In genomic region chr17:43581581-43581980, GRCh38 we compare ENCODE assay signal across 2 cellular contexts.
TF ChIP-seq lines count a peak whose summit lies in the region.

No MANE protein-coding gene starts in this region.

TF ChIP-seq in IMR-90, 13 proteins besides CTCF, POLR2A, EP300 and RAD21:
- no peak for TF ChIP-seq MAZ (IDR thresholded peaks at IDR 0.05; ENCODE audit: borderline replicate concordance, low read depth, low read length)
- no peak for TF ChIP-seq CHD1 (IDR thresholded peaks at IDR 0.05; ENCODE audit: low read depth, low read length)
- TF ChIP-seq ELK1 (IDR thresholded peaks at IDR 0.05; ENCODE audit: borderline replicate concordance, low read depth, low read length): no peak
- no peak for TF ChIP-seq RCOR1 (IDR thresholded peaks at IDR 0.05; ENCODE audit: insufficient replicate concordance, low read length)
- TF ChIP-seq, protein P1, sequence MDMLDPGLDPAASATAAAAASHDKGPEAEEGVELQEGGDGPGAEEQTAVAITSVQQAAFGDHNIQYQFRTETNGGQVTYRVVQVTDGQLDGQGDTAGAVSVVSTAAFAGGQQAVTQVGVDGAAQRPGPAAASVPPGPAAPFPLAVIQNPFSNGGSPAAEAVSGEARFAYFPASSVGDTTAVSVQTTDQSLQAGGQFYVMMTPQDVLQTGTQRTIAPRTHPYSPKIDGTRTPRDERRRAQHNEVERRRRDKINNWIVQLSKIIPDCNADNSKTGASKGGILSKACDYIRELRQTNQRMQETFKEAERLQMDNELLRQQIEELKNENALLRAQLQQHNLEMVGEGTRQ (IDR thresholded peaks at IDR 0.05; ENCODE audit: low read depth, low read length): no peak
- no peak for TF ChIP-seq RFX5 (IDR thresholded peaks at IDR 0.05; ENCODE audit: low read depth, low read length)
- TF ChIP-seq FOS (IDR thresholded peaks at IDR 0.05; ENCODE audit: low read depth, low read length): no peak
- no peak for TF ChIP-seq SMC3 (IDR thresholded peaks at IDR 0.05; ENCODE audit: low read depth, low read length)
- no peak for TF ChIP-seq NFE2L2 (IDR thresholded peaks at IDR 0.05; ENCODE audit: low read depth, low read length)
- no peak for TF ChIP-seq CEBPB (IDR thresholded peaks at IDR 0.05; ENCODE audit: low read depth, low read length)
- TF ChIP-seq MXI1 (IDR thresholded peaks at IDR 0.05; ENCODE audit: borderline replicate concordance, low read depth, low read length): no peak
- no peak for TF ChIP-seq MAFK (IDR thresholded peaks at IDR 0.05; ENCODE audit: low read depth, low read length)

TF ChIP-seq in HepG2, 621 proteins besides CTCF, POLR2A, EP300 and RAD21 (continues in another document):
- TF ChIP-seq ATF7 (IDR thresholded peaks at IDR 0.05) (no peak), ATF7 (CRISPR knock-in tag; IDR thresholded peaks at IDR 0.05) (no peak), IRX3 (CRISPR knock-in tag; IDR thresholded peaks at IDR 0.05; ENCODE audit: borderline replicate concordance, low read depth) (no peak), ATF1 (CRISPR knock-in tag; IDR thresholded peaks at IDR 0.05) (no peak), IKZF1 (IDR thresholded peaks at IDR 0.05) (no peak), ZNF816 (CRISPR knock-in tag; IDR thresholded peaks at IDR 0.05; ENCODE audit: borderline replicate concordance) (no peak), MBD4 (IDR thresholded peaks at IDR 0.05; ENCODE audit: borderline replicate concordance, low read length) (no peak), KDM1A (CRISPR knock-in tag; IDR thresholded peaks at IDR 0.05) (0 out of 2 replicates have a peak, but pooled peaks have one; percentile 19), NFE2L1 (CRISPR knock-in tag; IDR thresholded peaks at IDR 0.05; ENCODE audit: borderline replicate concordance) (no peak), ARID5B (CRISPR knock-in tag; IDR thresholded peaks at IDR 0.05) (peak; percentile 86), ELF1 (CRISPR knock-in tag; IDR thresholded peaks at IDR 0.05) (0 out of 2 replicates have a peak, but pooled peaks have one; percentile 10), MYC (CRISPR knock-in tag; IDR thresholded peaks at IDR 0.05; ENCODE audit: borderline replicate concordance) (no peak), ZNF768 (CRISPR knock-in tag; IDR thresholded peaks at IDR 0.05) (0 out of 2 replicates have a peak, but pooled peaks have one; percentile 22), ZNF232 (CRISPR knock-in tag; IDR thresholded peaks at IDR 0.05; ENCODE audit: borderline replicate concordance) (no peak), ARHGAP35 (CRISPR knock-in tag; IDR thresholded peaks at IDR 0.05; ENCODE audit: borderline replicate concordance) (no peak), RXRA (CRISPR knock-in tag; IDR thresholded peaks at IDR 0.05) (peak; percentile 63; the same call in 1 of the 2 replicates), ZNF503 (CRISPR knock-in tag; IDR thresholded peaks at IDR 0.05) (no peak), SYNCRIP (IDR thresholded peaks at IDR 0.05; ENCODE audit: insufficient read depth, low read depth, low read length) (no peak), PHF5A (CRISPR knock-in tag; IDR thresholded peaks at IDR 0.05; ENCODE audit: low read depth, unreplicated experiment) (peak; percentile 39)
- TF ChIP-seq, protein P2, sequence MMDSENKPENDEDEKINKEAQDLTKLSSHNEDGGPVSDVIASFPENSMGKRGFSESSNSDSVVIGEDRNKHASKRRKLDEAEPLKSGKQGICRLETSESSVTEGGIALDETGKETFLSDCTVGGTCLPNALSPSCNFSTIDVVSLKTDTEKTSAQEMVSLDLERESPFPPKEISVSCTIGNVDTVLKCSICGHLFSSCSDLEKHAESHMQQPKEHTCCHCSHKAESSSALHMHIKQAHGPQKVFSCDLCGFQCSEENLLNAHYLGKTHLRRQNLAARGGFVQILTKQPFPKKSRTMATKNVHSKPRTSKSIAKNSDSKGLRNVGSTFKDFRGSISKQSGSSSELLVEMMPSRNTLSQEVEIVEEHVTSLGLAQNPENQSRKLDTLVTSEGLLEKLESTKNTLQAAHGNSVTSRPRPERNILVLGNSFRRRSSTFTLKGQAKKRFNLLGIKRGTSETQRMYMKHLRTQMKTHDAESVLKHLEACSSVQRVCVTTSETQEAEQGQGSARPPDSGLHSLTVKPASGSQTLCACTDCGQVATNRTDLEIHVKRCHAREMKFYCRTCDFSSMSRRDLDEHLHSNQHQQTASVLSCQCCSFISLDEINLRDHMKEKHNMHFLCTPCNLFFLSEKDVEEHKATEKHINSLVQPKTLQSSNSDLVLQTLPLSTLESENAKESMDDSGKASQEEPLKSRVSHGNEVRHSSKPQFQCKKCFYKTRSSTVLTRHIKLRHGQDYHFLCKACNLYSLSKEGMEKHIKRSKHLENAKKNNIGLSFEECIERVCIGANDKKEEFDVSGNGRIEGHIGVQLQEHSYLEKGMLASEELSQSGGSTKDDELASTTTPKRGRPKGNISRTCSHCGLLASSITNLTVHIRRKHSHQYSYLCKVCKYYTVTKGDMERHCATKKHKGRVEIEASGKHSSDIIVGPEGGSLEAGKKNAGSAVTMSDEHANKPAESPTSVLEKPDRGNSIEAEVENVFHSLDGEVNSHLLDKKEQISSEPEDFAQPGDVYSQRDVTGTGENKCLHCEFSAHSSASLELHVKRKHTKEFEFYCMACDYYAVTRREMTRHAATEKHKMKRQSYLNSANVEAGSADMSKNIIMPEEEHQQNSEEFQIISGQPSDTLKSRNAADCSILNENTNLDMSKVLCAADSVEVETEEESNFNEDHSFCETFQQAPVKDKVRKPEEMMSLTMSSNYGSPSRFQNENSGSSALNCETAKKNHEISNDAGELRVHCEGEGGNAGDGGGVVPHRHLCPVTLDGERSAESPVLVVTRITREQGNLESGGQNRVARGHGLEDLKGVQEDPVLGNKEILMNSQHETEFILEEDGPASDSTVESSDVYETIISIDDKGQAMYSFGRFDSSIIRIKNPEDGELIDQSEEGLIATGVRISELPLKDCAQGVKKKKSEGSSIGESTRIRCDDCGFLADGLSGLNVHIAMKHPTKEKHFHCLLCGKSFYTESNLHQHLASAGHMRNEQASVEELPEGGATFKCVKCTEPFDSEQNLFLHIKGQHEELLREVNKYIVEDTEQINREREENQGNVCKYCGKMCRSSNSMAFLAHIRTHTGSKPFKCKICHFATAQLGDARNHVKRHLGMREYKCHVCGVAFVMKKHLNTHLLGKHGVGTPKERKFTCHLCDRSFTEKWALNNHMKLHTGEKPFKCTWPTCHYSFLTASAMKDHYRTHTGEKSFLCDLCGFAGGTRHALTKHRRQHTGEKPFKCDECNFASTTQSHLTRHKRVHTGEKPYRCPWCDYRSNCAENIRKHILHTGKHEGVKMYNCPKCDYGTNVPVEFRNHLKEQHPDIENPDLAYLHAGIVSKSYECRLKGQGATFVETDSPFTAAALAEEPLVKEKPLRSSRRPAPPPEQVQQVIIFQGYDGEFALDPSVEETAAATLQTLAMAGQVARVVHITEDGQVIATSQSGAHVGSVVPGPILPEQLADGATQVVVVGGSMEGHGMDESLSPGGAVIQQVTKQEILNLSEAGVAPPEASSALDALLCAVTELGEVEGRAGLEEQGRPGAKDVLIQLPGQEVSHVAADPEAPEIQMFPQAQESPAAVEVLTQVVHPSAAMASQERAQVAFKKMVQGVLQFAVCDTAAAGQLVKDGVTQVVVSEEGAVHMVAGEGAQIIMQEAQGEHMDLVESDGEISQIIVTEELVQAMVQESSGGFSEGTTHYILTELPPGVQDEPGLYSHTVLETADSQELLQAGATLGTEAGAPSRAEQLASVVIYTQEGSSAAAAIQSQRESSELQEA (CRISPR knock-in tag; IDR thresholded peaks at IDR 0.05; ENCODE audit: not compliant biosample characterization): no peak
- TF ChIP-seq, protein P3, sequence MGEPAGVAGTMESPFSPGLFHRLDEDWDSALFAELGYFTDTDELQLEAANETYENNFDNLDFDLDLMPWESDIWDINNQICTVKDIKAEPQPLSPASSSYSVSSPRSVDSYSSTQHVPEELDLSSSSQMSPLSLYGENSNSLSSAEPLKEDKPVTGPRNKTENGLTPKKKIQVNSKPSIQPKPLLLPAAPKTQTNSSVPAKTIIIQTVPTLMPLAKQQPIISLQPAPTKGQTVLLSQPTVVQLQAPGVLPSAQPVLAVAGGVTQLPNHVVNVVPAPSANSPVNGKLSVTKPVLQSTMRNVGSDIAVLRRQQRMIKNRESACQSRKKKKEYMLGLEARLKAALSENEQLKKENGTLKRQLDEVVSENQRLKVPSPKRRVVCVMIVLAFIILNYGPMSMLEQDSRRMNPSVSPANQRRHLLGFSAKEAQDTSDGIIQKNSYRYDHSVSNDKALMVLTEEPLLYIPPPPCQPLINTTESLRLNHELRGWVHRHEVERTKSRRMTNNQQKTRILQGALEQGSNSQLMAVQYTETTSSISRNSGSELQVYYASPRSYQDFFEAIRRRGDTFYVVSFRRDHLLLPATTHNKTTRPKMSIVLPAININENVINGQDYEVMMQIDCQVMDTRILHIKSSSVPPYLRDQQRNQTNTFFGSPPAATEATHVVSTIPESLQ (CRISPR knock-in tag; conservative IDR thresholded peaks at IDR 0.05): no peak
- TF ChIP-seq, protein P4, sequence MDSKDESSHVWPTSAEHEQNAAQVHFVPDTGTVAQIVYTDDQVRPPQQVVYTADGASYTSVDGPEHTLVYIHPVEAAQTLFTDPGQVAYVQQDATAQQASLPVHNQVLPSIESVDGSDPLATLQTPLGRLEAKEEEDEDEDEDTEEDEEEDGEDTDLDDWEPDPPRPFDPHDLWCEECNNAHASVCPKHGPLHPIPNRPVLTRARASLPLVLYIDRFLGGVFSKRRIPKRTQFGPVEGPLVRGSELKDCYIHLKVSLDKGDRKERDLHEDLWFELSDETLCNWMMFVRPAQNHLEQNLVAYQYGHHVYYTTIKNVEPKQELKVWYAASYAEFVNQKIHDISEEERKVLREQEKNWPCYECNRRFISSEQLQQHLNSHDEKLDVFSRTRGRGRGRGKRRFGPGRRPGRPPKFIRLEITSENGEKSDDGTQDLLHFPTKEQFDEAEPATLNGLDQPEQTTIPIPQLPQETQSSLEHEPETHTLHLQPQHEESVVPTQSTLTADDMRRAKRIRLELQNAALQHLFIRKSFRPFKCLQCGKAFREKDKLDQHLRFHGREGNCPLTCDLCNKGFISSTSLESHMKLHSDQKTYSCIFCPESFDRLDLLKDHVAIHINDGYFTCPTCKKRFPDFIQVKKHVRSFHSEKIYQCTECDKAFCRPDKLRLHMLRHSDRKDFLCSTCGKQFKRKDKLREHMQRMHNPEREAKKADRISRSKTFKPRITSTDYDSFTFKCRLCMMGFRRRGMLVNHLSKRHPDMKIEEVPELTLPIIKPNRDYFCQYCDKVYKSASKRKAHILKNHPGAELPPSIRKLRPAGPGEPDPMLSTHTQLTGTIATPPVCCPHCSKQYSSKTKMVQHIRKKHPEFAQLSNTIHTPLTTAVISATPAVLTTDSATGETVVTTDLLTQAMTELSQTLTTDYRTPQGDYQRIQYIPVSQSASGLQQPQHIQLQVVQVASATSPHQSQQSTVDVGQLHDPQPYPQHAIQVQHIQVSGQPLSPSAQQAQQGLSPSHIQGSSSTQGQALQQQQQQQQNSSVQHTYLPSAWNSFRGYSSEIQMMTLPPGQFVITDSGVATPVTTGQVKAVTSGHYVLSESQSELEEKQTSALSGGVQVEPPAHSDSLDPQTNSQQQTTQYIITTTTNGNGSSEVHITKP (CRISPR knock-in tag; IDR thresholded peaks at IDR 0.05; ENCODE audit: low read depth): peak; percentile 84
- TF ChIP-seq, protein P5, sequence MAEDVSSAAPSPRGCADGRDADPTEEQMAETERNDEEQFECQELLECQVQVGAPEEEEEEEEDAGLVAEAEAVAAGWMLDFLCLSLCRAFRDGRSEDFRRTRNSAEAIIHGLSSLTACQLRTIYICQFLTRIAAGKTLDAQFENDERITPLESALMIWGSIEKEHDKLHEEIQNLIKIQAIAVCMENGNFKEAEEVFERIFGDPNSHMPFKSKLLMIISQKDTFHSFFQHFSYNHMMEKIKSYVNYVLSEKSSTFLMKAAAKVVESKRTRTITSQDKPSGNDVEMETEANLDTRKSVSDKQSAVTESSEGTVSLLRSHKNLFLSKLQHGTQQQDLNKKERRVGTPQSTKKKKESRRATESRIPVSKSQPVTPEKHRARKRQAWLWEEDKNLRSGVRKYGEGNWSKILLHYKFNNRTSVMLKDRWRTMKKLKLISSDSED (CRISPR knock-in tag; IDR thresholded peaks at IDR 0.05): no peak
